17 cellular contexts compared by ENCODE assay signal in genomic region chr6:170225852-170226417, GRCh38.
A peak's percentile ranks its signal among the peaks of the same experiment; 100 is the strongest.
DNase-seq lines count a peak whose midpoint lies in the region; ATAC-seq, FAIRE-seq and TF ChIP-seq lines count a peak whose summit lies in the region.
"Had no signal": no experiment of that assay in that cellular context is flagged by ENCODE, and none has a peak within 500 bp of the region (broad histone marks: within the 10 kb centered on the region; RNA-seq: fewer than 3 reads in every experiment).

No MANE protein-coding gene starts in this region.

- intact Hi-C loops in Right ventricle myocardium superior (cut with DNase I) (no loop called here), lower lobe of right lung (cut with DNase I) (no loop called here), stomach (cut with DNase I; ENCODE audit: low total_unique reads) (no loop called here)

- H3K9me3 ChIP-seq in right atrium auricular region (no peaks in the 10 kb centered on the region), lower lobe of right lung (no peaks in the 10 kb centered on the region), stomach (no peaks in the 10 kb centered on the region)
- H3K9me3 ChIP-seq: tibial nerve had no signal

- no peak overlapping the region for H3K27ac ChIP-seq in right atrium auricular region
- peak overlapping the region; percentile 2 for H3K27ac ChIP-seq in lower lobe of right lung
- peak overlapping the region in 3 of 5 donors; percentile 15 to 68 (median 28) for H3K27ac ChIP-seq in stomach
- H3K27ac ChIP-seq: cardiac muscle cell, tibial nerve had no signal

- ATAC-seq in Right ventricle myocardium superior (ENCODE audit: poor library complexity) (peak; percentile 13), lower lobe of right lung (peak in 1 of 2 donors; percentile 18)

- H3K4me3 ChIP-seq in right atrium auricular region (no peak overlapping the region), bronchial epithelial cell (ENCODE audit: low read depth, low read length) (no peak overlapping the region), lower lobe of right lung (no peak overlapping the region), stomach (no peak overlapping the region)
- H3K4me3 ChIP-seq: cardiac muscle cell, tibial nerve had no signal

- TF ChIP-seq EP300 in stomach (IDR thresholded peaks at IDR 0.05) = no peak

- WGBS in stomach, 5 donors = 56 to 74% (median 66%) methylated on average over 22 of the region's 22 CpGs

- no peak for TF ChIP-seq CTCF in right atrium auricular region (IDR thresholded peaks at IDR 0.05)
- no peak for TF ChIP-seq CTCF in bronchial epithelial cell (IDR thresholded peaks at IDR 0.05; ENCODE audit: insufficient read depth, low read length, severe bottlenecking)
- no peak for TF ChIP-seq CTCF in lower lobe of right lung (IDR thresholded peaks at IDR 0.05)
- no peak for TF ChIP-seq CTCF in stomach (IDR thresholded peaks at IDR 0.05)

- H3K36me3 ChIP-seq in right atrium auricular region (no peaks in the 10 kb centered on the region), bronchial epithelial cell (ENCODE audit: control insufficient read depth, insufficient read depth, low read length) (no peaks in the 10 kb centered on the region), lower lobe of right lung (no peaks in the 10 kb centered on the region), stomach (no peaks in the 10 kb centered on the region)
- H3K36me3 ChIP-seq: cardiac muscle cell, tibial nerve had no signal

- FAIRE-seq in bronchial epithelial cell (lab: Jason Lieb, UNC) = peak; percentile 89
- FAIRE-seq: islet of Langerhans had no signal

- no peak for TF ChIP-seq POLR2A in stomach (IDR thresholded peaks at IDR 0.05)

- no peaks in the 10 kb centered on the region for H3K27me3 ChIP-seq in right atrium auricular region
- no peaks in the 10 kb centered on the region for H3K27me3 ChIP-seq in bronchial epithelial cell (ENCODE audit: control insufficient read depth, insufficient read depth, low read length)
- H3K27me3 ChIP-seq in lower lobe of right lung (ENCODE audit: low read depth) = no peaks in the 10 kb centered on the region
- no peaks in the 10 kb centered on the region for H3K27me3 ChIP-seq in stomach
- H3K27me3 ChIP-seq: cardiac muscle cell had no signal

- DNase-seq in Right ventricle myocardium superior (peak; percentile 36), right atrium auricular region (ENCODE audit: low spot score) (no peak), bronchial epithelial cell (ENCODE audit: low read depth) (peak; percentile 98), lower lobe of right lung (no peak), stomach (peak; percentile 47), GM03348 (ENCODE audit: low spot score) (no peak), NCI-H748 (lab: John Stamatoyannopoulos, UW; ENCODE audit: unreplicated experiment) (no peak)
- DNase-seq in stimulated activated CD4-positive, alpha-beta T cell treated with anti-CD3 and anti-CD28 coated beads, Interleukin-2, amount 100 ng/mL, for 48 hours = no peak
- DNase-seq: activated T-cell treated with anti-CD3 and anti-CD28 coated beads for 4 hours; COR-L47; NCI-H1694 treated with DMSO at 0.1 percent for 48 hours; NCI-H526; retina; stimulated activated CD4-positive, alpha-beta T cell treated with anti-CD3 and anti-CD28 coated beads, Interleukin-4, amount 100 ng/mL, for 24 hours had no signal

- H3K4me1 ChIP-seq in right atrium auricular region = peaks cover 0 to 24% of the 10 kb centered on the region in 2 donors
- peaks cover 21% of the 10 kb centered on the region for H3K4me1 ChIP-seq in lower lobe of right lung
- H3K4me1 ChIP-seq in stomach = peaks cover 9 to 31% (median 20%) of the 10 kb centered on the region in 4 donors

Comparison
In these comparisons a context has a peak if more than half of its experiments do, and no peak if none do; other contexts are left out.
1. DNase-seq: peak in Right ventricle myocardium superior (single experiment), bronchial epithelial cell (single experiment) and stomach (single experiment); none in right atrium auricular region (single experiment), lower lobe of right lung (single experiment), stimulated activated CD4-positive, alpha-beta T cell treated with anti-CD3 and anti-CD28 coated beads, Interleukin-2, amount 100 ng/mL, for 48 hours (0 of 2), GM03348 (single experiment) and NCI-H748 (single experiment).
2. H3K27ac ChIP-seq: peak in lower lobe of right lung (single experiment) and stomach (3 of 5); none in right atrium auricular region (0 of 2).